8 cellular contexts compared by ENCODE assay signal in the genomic region with DNA sequence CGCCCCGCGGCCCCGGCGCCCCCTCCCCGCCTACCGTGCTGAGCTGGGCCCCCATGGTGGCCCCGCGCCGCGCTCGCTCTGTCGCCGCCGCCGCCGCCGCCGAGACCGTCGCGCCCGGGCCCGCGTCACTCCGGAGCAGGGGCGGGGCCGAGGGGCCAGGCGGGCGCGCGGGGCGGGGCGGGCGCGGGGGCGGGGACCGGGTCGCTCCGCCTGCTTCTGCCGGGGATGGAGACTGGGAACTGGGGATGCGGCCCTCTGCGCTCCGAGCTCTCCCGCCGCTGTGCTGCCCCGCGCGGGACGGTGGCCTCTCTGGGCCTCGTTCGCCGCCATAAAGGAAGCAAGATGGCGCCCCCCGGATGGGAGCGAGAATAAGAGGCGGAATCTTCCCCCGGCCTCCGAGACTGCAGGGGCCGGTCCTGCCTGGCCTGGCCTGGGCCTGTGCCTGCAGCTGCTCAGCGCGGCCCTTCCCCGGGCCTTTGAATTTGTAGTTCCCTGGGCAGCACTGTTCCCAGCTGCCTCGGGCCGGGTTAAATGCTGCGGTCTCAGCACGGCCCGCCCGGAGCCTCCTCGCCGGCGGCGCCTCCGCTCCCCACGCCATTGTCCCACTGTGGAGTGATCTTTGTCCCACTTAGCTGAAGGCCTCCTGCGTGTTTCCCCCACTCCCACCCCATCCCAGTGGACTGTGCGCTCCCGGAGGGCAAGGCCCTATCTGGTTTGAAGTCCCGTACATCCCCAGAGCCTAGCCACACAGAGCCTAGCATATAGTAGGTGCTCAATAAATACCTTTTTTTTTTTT. TPM values are rescaled to one million over a fixed set of nuclear protein-coding genes. Genes with fewer than 3 reads are reported as not detected.
DNase-seq lines count a peak whose midpoint lies in the region; ATAC-seq and TF ChIP-seq lines count a peak whose summit lies in the region.

TSS of gene CYB5R3 (minus strand) at position 132 of the 796 bp plus-strand sequence. CDS start at position 55, 77 bp downstream.

- peaks cover 2% of the 10 kb centered on the region for H3K36me3 Mint-ChIP-seq in activated CD4-positive, alpha-beta T cell treated with anti-CD3 and anti-CD28 coated beads for 36 hours (ENCODE audit: low read depth)

- no peaks in the 10 kb centered on the region for H3K9me3 Mint-ChIP-seq in activated CD4-positive, alpha-beta T cell treated with anti-CD3 and anti-CD28 coated beads for 36 hours (ENCODE audit: low read depth)

- peak within 1 kb of the TSS; percentile 92 for H3K27ac Mint-ChIP-seq in activated CD4-positive, alpha-beta T cell treated with anti-CD3 and anti-CD28 coated beads for 36 hours

- H3K4me3 ChIP-seq in choroid plexus epithelial cell (ENCODE audit: low read depth, low read length): peak within 1 kb of the TSS; percentile 87

- peaks cover 22% of the 10 kb centered on the region for H3K4me1 Mint-ChIP-seq in activated CD4-positive, alpha-beta T cell treated with anti-CD3 and anti-CD28 coated beads for 36 hours

- peak; percentile 73 for ATAC-seq in HG03045 (IDR thresholded peaks at IDR 0.05; ENCODE audit: unreplicated experiment)
- peak; percentile 87 for ATAC-seq in activated CD4-positive, alpha-beta T cell treated with anti-CD3 and anti-CD28 coated beads for 36 hours

- peak within 1 kb of the TSS; percentile 92 for H3K4me3 Mint-ChIP-seq in activated CD4-positive, alpha-beta T cell treated with anti-CD3 and anti-CD28 coated beads for 36 hours

- H3K27me3 Mint-ChIP-seq in activated CD4-positive, alpha-beta T cell treated with anti-CD3 and anti-CD28 coated beads for 36 hours: no peaks in the 10 kb centered on the region

- CTCF ChIA-PET in activated CD4-positive, alpha-beta T cell treated with anti-CD3 and anti-CD28 coated beads for 36 hours (lab: Charles Lee): interaction anchor here (0.7 kb wide), 1 partner anchor 28 kb away, joined by 3 read pairs; no protein-coding TSS in a partner anchor

- intact Hi-C loops in activated CD4-positive, alpha-beta T cell treated with anti-CD3 and anti-CD28 coated beads for 36 hours (cut with DNase I, micrococcal nuclease): loop anchor here (1.0 to 2.0 kb wide), 12 partner anchors 13 to 570 kb away; partner anchors contain the start of genes ARFGAP3 (in 1 of the 2), PACSIN2 (in 1 of the 2), POLDIP3 (in 1 of the 2) and SMDT1 (in 1 of the 2)

- POLR2A ChIA-PET in activated CD4-positive, alpha-beta T cell treated with anti-CD3 and anti-CD28 coated beads for 36 hours (lab: Charles Lee): interaction anchor here (0.9 to 4.7 kb wide), 2 partner anchors 14 to 35 kb away, joined by 3 to 53 read pairs; partner anchors contain the start of gene POLDIP3

- DNase-seq in NK-92 treated with Interleukin-12 subunit alpha and Interleukin-12 subunit beta, amount 100 ng/mL, for 24 hours (lab: John Stamatoyannopoulos, UW): peak; percentile 37
- no peak for DNase-seq in NK-92 (lab: John Stamatoyannopoulos, UW; ENCODE audit: unreplicated experiment)
- peak; percentile 40 to 67 for DNase-seq in NCI-H446 (lab: John Stamatoyannopoulos, UW)
- DNase-seq in activated CD4-positive, alpha-beta T cell treated with anti-CD3 and anti-CD28 coated beads for 36 hours: peak; percentile 91
- DNase-seq in choroid plexus epithelial cell (ENCODE audit: low read depth): peak; percentile 86
- DNase-seq in kidney tubule cell (ENCODE audit: low spot score): peak; percentile 87
- peak; percentile 51 to 64 for DNase-seq in stimulated activated CD4-positive, alpha-beta T cell treated with anti-CD3 and anti-CD28 coated beads, Interleukin-1b, Interleukin-23, amount 100 ng/mL, for 1 hour (ENCODE audit: low read depth in 2 of 2)

- TF ChIP-seq CTCF in choroid plexus epithelial cell (conservative IDR thresholded peaks at IDR 0.05; ENCODE audit: low read depth, low read length): no peak

RNA-seq across cellular contexts. Expression of gene CYB5R3, which starts in this region (rescaled TPM):
- 100 to 1,000 TPM in 1 of 2 experiments, 10 to 100 TPM in 1; 79.5 to 101 TPM for total RNA-seq in activated CD4-positive, alpha-beta T cell treated with anti-CD3 and anti-CD28 coated beads for 36 hours
